In genomic region chr12:19287302-19287701, GRCh38 we compare ENCODE assay signal across 18 cellular contexts.
"Had no signal": no experiment of that assay in that cellular context is flagged by ENCODE, and none has a peak within 500 bp of the region (broad histone marks: within the 10 kb centered on the region; RNA-seq: fewer than 3 reads in every experiment).

No MANE protein-coding gene starts in this region.

- H3K36me3 ChIP-seq: breast epithelium had no signal

- H3K27ac ChIP-seq: breast epithelium, epithelial cell of prostate, upper lobe of left lung had no signal

- H3K4me1 ChIP-seq: breast epithelium, upper lobe of left lung had no signal

- H3K9me3 ChIP-seq: breast epithelium, right atrium auricular region, upper lobe of left lung had no signal

- H3K27me3 ChIP-seq: breast epithelium, right atrium auricular region, upper lobe of left lung had no signal

- H3K4me3 ChIP-seq: breast epithelium, right atrium auricular region, upper lobe of left lung had no signal

- ATAC-seq: left ventricle myocardium superior had no signal

- DNase-seq: activated CD4-positive, alpha-beta T cell treated with anti-CD3 and anti-CD28 coated beads, Interleukin-2, amount 50 U/mL, for 4 hours; activated CD4-positive, CD25-positive, alpha-beta regulatory T cell treated with anti-CD3 and anti-CD28 coated beads, Interleukin-2, amount 50 U/mL, for 72 hours; activated naive CD4-positive, alpha-beta T cell treated with Interleukin-2 at 50 U/mL for 16 hours; activated T-cell treated with anti-CD3 and anti-CD28 coated beads for 4 hours; aorta; dermis blood vessel endothelial cell; hippocampal formation; left ventricle myocardium superior; mesendoderm; occipital lobe; small intestine; stimulated activated CD4-positive, alpha-beta T cell treated with anti-CD3 and anti-CD28 coated beads, Interleukin-4, amount 100 ng/mL, for 24 hours; stimulated activated naive CD4-positive, alpha-beta T cell treated with Interleukin-2 at 50 U/mL for 16 hours; T1000; upper lobe of left lung had no signal
